Comparison of ENCODE assay signal across 24 cellular contexts in the genomic region with DNA sequence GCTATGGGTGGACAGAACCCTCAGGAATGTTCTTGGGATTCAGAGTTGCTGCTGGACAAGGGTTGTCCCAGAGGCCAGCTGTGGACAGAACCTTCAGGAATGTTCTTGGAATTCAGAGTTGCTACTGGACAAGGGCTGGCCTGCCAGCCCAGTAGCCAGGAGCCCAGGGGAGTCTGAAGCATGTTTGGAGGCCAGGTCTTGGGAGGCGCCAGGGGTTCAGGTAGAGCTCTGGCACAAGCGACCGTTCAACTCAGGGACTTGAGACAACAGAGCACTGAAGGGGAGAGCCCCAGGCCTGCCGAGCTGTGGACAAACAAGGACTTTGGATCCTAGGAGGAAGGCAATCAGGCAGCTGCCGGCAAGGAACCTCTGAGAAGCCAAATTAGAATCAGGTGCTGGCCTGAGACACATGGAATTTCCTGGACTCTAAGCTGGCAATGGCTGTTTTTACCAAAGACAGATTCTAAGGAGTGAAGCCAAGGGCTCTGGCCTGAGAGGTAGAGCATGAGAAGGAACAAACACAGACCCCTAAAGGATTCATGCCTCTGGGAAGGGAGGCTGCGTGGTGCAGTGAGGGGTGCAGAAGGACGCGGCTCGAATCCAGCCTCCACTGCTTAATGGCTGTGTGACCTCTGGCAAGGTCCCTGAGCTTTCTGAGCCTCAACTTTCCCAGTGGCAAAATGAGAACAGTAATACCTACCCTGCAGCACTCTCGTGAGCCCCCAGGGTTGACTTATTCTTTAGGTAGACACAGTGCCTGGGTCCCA. TPM values are rescaled to one million over a fixed set of nuclear protein-coding genes. Genes with fewer than 3 reads are reported as not detected.
DNase-seq lines count a peak whose midpoint lies in the region; ATAC-seq, FAIRE-seq and TF ChIP-seq lines count a peak whose summit lies in the region.
"Had no signal": no experiment of that assay in that cellular context is flagged by ENCODE, and none has a peak within 500 bp of the region (broad histone marks: within the 10 kb centered on the region; RNA-seq: fewer than 3 reads in every experiment).

No MANE protein-coding gene starts in this region.

- DNase-seq in HepG2 (ENCODE audit: low spot score): no peak
- no peak for DNase-seq in right lobe of liver
- no peak for DNase-seq in heart right ventricle
- DNase-seq in mucosa of descending colon: peak in 2 of 3 donors; percentile 33 to 64
- DNase-seq in transverse colon: peak; percentile 17
- DNase-seq in GM13976 (ENCODE audit: low spot score): no peak
- no peak for DNase-seq in NCI-H524 (lab: John Stamatoyannopoulos, UW)
- no peak for DNase-seq in G401 (ENCODE audit: low spot score)
- DNase-seq: 8988T; CD4-positive, CD25-positive, alpha-beta regulatory T cell; COR-L47; DMS153; GM23248; HCEC 1CT; Kasumi-1; MG63; NCI-H1048; NCI-H1436; NCI-H1930; NCI-H69 had no signal

- no peak overlapping the region for H3K9ac ChIP-seq in HepG2 (ENCODE audit: insufficient read depth, low read depth, low read length)
- H3K9ac ChIP-seq: GM23248 had no signal

- no peaks in the 10 kb centered on the region for H3K36me3 ChIP-seq in HepG2 (replicated peaks in 1 of 2; ENCODE audit: control insufficient read depth in 1 of 2, insufficient read depth in 2 of 2, low read length in 2 of 2)
- H3K36me3 ChIP-seq in right lobe of liver: no peaks in the 10 kb centered on the region
- H3K36me3 ChIP-seq in heart right ventricle: peaks cover 0 to 63% (median 4%) of the 10 kb centered on the region in 9 donors
- H3K36me3 ChIP-seq in mucosa of descending colon (ENCODE audit: low read depth): no peaks in the 10 kb centered on the region
- no peaks in the 10 kb centered on the region for H3K36me3 ChIP-seq in transverse colon
- H3K36me3 ChIP-seq: MG63 had no signal

- no peak overlapping the region for H3K4me2 ChIP-seq in HepG2 (ENCODE audit: low read depth, low read length)

- intact Hi-C loops in HepG2 (cut with micrococcal nuclease; ENCODE audit: unreplicated experiment) (no loop called here), right lobe of liver (cut with DNase I) (no loop called here), heart right ventricle (cut with DNase I) (loop anchor here in 2 of 10 donors (10.0 kb wide), 2 partner anchors 49 to 109 kb away; a partner anchor contains a TSS), mucosa of descending colon (cut with DNase I, micrococcal nuclease) (no loop called here), transverse colon (cut with DNase I; ENCODE audit: low total_unique reads) (no loop called here)

- no peak for TF ChIP-seq EP300 in HepG2 (IDR thresholded peaks at IDR 0.05; ENCODE audit: low read depth in 2 of 2, low read length in 2 of 2)
- no peak for TF ChIP-seq EP300 in HepG2 (CRISPR knock-in tag; IDR thresholded peaks at IDR 0.05; ENCODE audit: borderline replicate concordance)
- TF ChIP-seq EP300 in transverse colon (IDR thresholded peaks at IDR 0.05; ENCODE audit: low read depth): no peak

- H3K27me3 ChIP-seq in HepG2 (ENCODE audit: control insufficient read depth in 1 of 2, insufficient read depth in 2 of 2, low read length in 2 of 2) (peaks cover 2 to 29% of the 10 kb centered on the region in 2 experiments), right lobe of liver (no peaks in the 10 kb centered on the region), heart right ventricle (peaks cover 0 to 17% (median 0%) of the 10 kb centered on the region in 7 donors), transverse colon (no peaks in the 10 kb centered on the region)
- H3K27me3 ChIP-seq: MG63 had no signal

- WGBS in HepG2 (ENCODE audit: low lambda C conversion rate): 37% methylated on average over 4 of the region's 10 CpGs
- WGBS in right lobe of liver (ENCODE audit: insufficient coverage, low coverage, low lambda C conversion rate, missing lambda C conversion rate): 73% methylated on average over 10 of the region's 10 CpGs
- WGBS in heart right ventricle, 2 donors: 79 to 82% methylated on average over 10 of the region's 10 CpGs
- WGBS in transverse colon (ENCODE audit: low coverage in 1 of 2), 2 donors: 75 to 100% methylated on average over 5 to 10 of the region's 10 CpGs

- H3K27ac ChIP-seq in HepG2 (ENCODE audit: extremely low read length, insufficient read depth, low read length) (no peak overlapping the region), right lobe of liver (no peak overlapping the region), heart right ventricle (peak overlapping the region in 6 of 10 donors; percentile 6 to 60 (median 28)), transverse colon (no peak overlapping the region)
- H3K27ac ChIP-seq: GM23248 had no signal

- TF ChIP-seq RAD21 in HepG2 (CRISPR knock-in tag; IDR thresholded peaks at IDR 0.05): no peak

- CTCF ChIA-PET in HepG2 (lab: Yijun Ruan, JAX; ENCODE audit: low intra/inter-chr PET ratio, low total read pairs): no interaction called here

- no TSS peak for BruUV-seq in HepG2 (replicated peaks; lab: Mats Ljungman, UMichigan)

- POLR2A ChIA-PET in HepG2 (lab: Yijun Ruan, JAX): no interaction called here

- FAIRE-seq in HepG2 (lab: Jason Lieb, UNC): no peak
- FAIRE-seq: GM12878 had no signal

- no peaks in the 10 kb centered on the region for H3K79me2 ChIP-seq in HepG2 (ENCODE audit: insufficient read depth, low read length)

- in situ Hi-C loops in HepG2 (cut with HindIII; ENCODE audit: extremely low pct_ligation_motif_present, low pct_unique_long_range_greater_than_20kb) (no loop called here), transverse colon (cut with MboI; ENCODE audit: low pct_ligation_motif_present in 1 of 4, low pct_unique_long_range_greater_than_20kb in 1 of 4, low sequenced_read_pairs in 3 of 4) (no loop called here), GM13976 (cut with MboI; ENCODE audit: low sequenced_read_pairs, unreplicated experiment) (no loop called here), G401 (cut with HindIII; ENCODE audit: low sequenced_read_pairs) (no loop called here)

- TF ChIP-seq CTCF in HepG2 (CRISPR knock-in tag; IDR thresholded peaks at IDR 0.05) (no peak), right lobe of liver (IDR thresholded peaks at IDR 0.05) (no peak), heart right ventricle (IDR thresholded peaks at IDR 0.05) (no peak), mucosa of descending colon (IDR thresholded peaks at IDR 0.05) (no peak), transverse colon (IDR thresholded peaks at IDR 0.05) (no peak), GM13976 (IDR thresholded peaks at IDR 0.05; ENCODE audit: borderline replicate concordance, control extremely low read depth, extremely low read depth, insufficient read depth, missing control alignments) (no peak)

- H3K4me1 ChIP-seq in HepG2 (ENCODE audit: insufficient read depth, low read length) (peaks cover 30% of the 10 kb centered on the region), right lobe of liver (no peaks in the 10 kb centered on the region), heart right ventricle (peaks cover 6 to 58% (median 15%) of the 10 kb centered on the region in 9 donors), mucosa of descending colon (ENCODE audit: low read depth) (no peaks in the 10 kb centered on the region), transverse colon (peaks cover 0 to 4% (median 0%) of the 10 kb centered on the region in 4 donors)

- no peaks in the 10 kb centered on the region for H4K20me1 ChIP-seq in HepG2 (ENCODE audit: insufficient read depth, low read length)

- H3K9me3 ChIP-seq in HepG2 (ENCODE audit: low read length) (peaks cover 6% of the 10 kb centered on the region; the same call in 1 of the 2 replicates), right lobe of liver (no peaks in the 10 kb centered on the region), heart right ventricle (no peaks in the 10 kb centered on the region), mucosa of descending colon (peaks cover 4% of the 10 kb centered on the region), transverse colon (no peaks in the 10 kb centered on the region)
- H3K9me3 ChIP-seq: MG63 had no signal

- ATAC-seq in HepG2: no peak
- no peak for ATAC-seq in right lobe of liver
- ATAC-seq in heart right ventricle: peak; percentile 3 to 77 (median 28)
- ATAC-seq in mucosa of descending colon: peak; percentile 91
- ATAC-seq: GM12878, Panc1 had no signal

- H3K4me3 ChIP-seq in HepG2 (replicated peaks in 1 of 3; ENCODE audit: insufficient read depth in 1 of 3, low read depth in 2 of 3, low read length in 3 of 3) (no peak overlapping the region), right lobe of liver (no peak overlapping the region), heart right ventricle (no peak overlapping the region), mucosa of descending colon (no peak overlapping the region), transverse colon (no peak overlapping the region)
- H3K4me3 ChIP-seq: GM12878, GM23248, MG63 had no signal

- TF ChIP-seq POLR2A in HepG2 (IDR thresholded peaks at IDR 0.05; ENCODE audit: insufficient read depth in 1 of 2, low read depth in 2 of 2, low read length in 2 of 2) (no peak), right lobe of liver (IDR thresholded peaks at IDR 0.05) (no peak), transverse colon (IDR thresholded peaks at IDR 0.05) (no peak)

- H2AFZ ChIP-seq in HepG2 (ENCODE audit: low read length): no peak overlapping the region
- H2AFZ ChIP-seq: GM23248 had no signal

RNA-seq across cellular contexts. Expression of a gene that starts 13.4 kb away (rescaled TPM):
- total RNA-seq in HepG2 (2016; rRNA removed; fragmentation: Illumina TruSeq; extraction: Trizol) (not detected in 2 replicates), right lobe of liver (1 to 10 TPM in 5 of 6 experiments, under 1 TPM in 1; 0.62 to 4.8 (median 3.2) TPM), heart right ventricle (10 to 100 TPM; 31.5 to 58.2 (median 49.3) TPM), mucosa of descending colon (10 to 100 TPM in 1 of 3 donors, under 1 TPM in 2; 0.78 to 16.2 (median 0.94) TPM), transverse colon (1 to 10 TPM in 2 of 4 donors, under 1 TPM in 1, not detected in 1; 0.60 to 3.1 (median 2.9) TPM)
- not detected in 2 replicates for total RNA-seq in HepG2 (2016; cell fraction: cytosol; rRNA removed; fragmentation: Illumina TruSeq; extraction: Trizol; ENCODE audit: low read depth)
- not detected in 2 replicates for total RNA-seq in HepG2 (2016; cell fraction: insoluble cytoplasmic fraction; rRNA removed; fragmentation: Illumina TruSeq; extraction: Trizol)
- not detected in 2 replicates for total RNA-seq in HepG2 (2016; cell fraction: membrane; rRNA removed; fragmentation: Illumina TruSeq; extraction: Trizol)
- not detected in 2 replicates for total RNA-seq in HepG2 (2016; cell fraction: nucleus; rRNA removed; fragmentation: Illumina TruSeq; extraction: Trizol)
- polyA plus RNA-seq in HepG2 (2011; rRNA removed) (not detected in 2 replicates), heart right ventricle (100 to 1,000 TPM in 1 of 2 donors, 10 to 100 TPM in 1; 44.5 to 133 TPM)
- 0.06 TPM in 1 of 2 replicates, not detected in the other for polyA plus RNA-seq in HepG2 (2011; cell fraction: cytosol; rRNA removed)
- not detected in 2 replicates for polyA plus RNA-seq in HepG2 (2011; cell fraction: nucleus; rRNA removed)
- polyA plus RNA-seq in HepG2 (2012): not detected in 2 replicates
- not detected in 2 replicates for polyA plus RNA-seq in HepG2 (2016; cell fraction: cytosol; fragmentation: Illumina TruSeq; extraction: Trizol; ENCODE audit: low read depth)
- not detected in 2 replicates for polyA plus RNA-seq in HepG2 (2016; cell fraction: insoluble cytoplasmic fraction; fragmentation: Illumina TruSeq; extraction: Trizol; ENCODE audit: low read depth)
- polyA plus RNA-seq in HepG2 (2016; cell fraction: membrane; fragmentation: Illumina TruSeq; extraction: Trizol; ENCODE audit: low read depth): not detected in 2 replicates
- polyA plus RNA-seq in HepG2 (2016; cell fraction: nucleus; fragmentation: Illumina TruSeq; extraction: Trizol; ENCODE audit: insufficient read depth, low read depth): not detected in 2 replicates
- not detected in 2 replicates for polyA minus RNA-seq in HepG2 (2011; rRNA and poly(A)+ RNA removed; ENCODE audit: low replicate concordance)
- polyA minus RNA-seq in HepG2 (2011; cell fraction: cytosol; rRNA and poly(A)+ RNA removed): not detected in 2 replicates
- not detected in 2 replicates for polyA minus RNA-seq in HepG2 (2011; cell fraction: nucleus; rRNA and poly(A)+ RNA removed)
- total RNA-seq in G401 (2014; rRNA removed; shearing (Covaris generic)): not detected in 2 replicates
- total RNA-seq: CD4-positive, CD25-positive, alpha-beta regulatory T cell; Daoy; GM23248 had no signal
- polyA plus RNA-seq: AG04450; CD4-positive, CD25-positive, alpha-beta regulatory T cell had no signal

RNA-seq across cellular contexts. Expression of a gene that starts 36.0 kb away (rescaled TPM):
- total RNA-seq in HepG2 (2016; rRNA removed; fragmentation: Illumina TruSeq; extraction: Trizol) (not detected in 2 replicates), right lobe of liver (under 1 TPM in 1 of 6 experiments, not detected in 5; 0.10 TPM), heart right ventricle (1 to 10 TPM in 1 of 10 donors, not detected in 9; 1.1 TPM), mucosa of descending colon (under 1 TPM in 1 of 3 donors, not detected in 2; 0.22 TPM), transverse colon (under 1 TPM in 1 of 4 donors, not detected in 3; 0.16 TPM)
- total RNA-seq in HepG2 (2016; cell fraction: cytosol; rRNA removed; fragmentation: Illumina TruSeq; extraction: Trizol; ENCODE audit: low read depth): not detected in 2 replicates
- total RNA-seq in HepG2 (2016; cell fraction: insoluble cytoplasmic fraction; rRNA removed; fragmentation: Illumina TruSeq; extraction: Trizol): not detected in 2 replicates
- not detected in 2 replicates for total RNA-seq in HepG2 (2016; cell fraction: membrane; rRNA removed; fragmentation: Illumina TruSeq; extraction: Trizol)
- total RNA-seq in HepG2 (2016; cell fraction: nucleus; rRNA removed; fragmentation: Illumina TruSeq; extraction: Trizol): not detected in 2 replicates
- polyA plus RNA-seq in HepG2 (2011; rRNA removed) (not detected in 2 replicates), heart right ventricle (not detected)
- not detected in 2 replicates for polyA plus RNA-seq in HepG2 (2011; cell fraction: cytosol; rRNA removed)
- polyA plus RNA-seq in HepG2 (2011; cell fraction: nucleus; rRNA removed): not detected in 2 replicates
- not detected in 2 replicates for polyA plus RNA-seq in HepG2 (2012)
- not detected in 2 replicates for polyA plus RNA-seq in HepG2 (2016; cell fraction: cytosol; fragmentation: Illumina TruSeq; extraction: Trizol; ENCODE audit: low read depth)
- not detected in 2 replicates for polyA plus RNA-seq in HepG2 (2016; cell fraction: insoluble cytoplasmic fraction; fragmentation: Illumina TruSeq; extraction: Trizol; ENCODE audit: low read depth)
- not detected in 2 replicates for polyA plus RNA-seq in HepG2 (2016; cell fraction: membrane; fragmentation: Illumina TruSeq; extraction: Trizol; ENCODE audit: low read depth)
- polyA plus RNA-seq in HepG2 (2016; cell fraction: nucleus; fragmentation: Illumina TruSeq; extraction: Trizol; ENCODE audit: insufficient read depth, low read depth): not detected in 2 replicates
- polyA minus RNA-seq in HepG2 (2011; rRNA and poly(A)+ RNA removed; ENCODE audit: low replicate concordance): not detected in 2 replicates
- not detected in 2 replicates for polyA minus RNA-seq in HepG2 (2011; cell fraction: cytosol; rRNA and poly(A)+ RNA removed)
- not detected in 2 replicates for polyA minus RNA-seq in HepG2 (2011; cell fraction: nucleus; rRNA and poly(A)+ RNA removed)
- total RNA-seq in G401 (2014; rRNA removed; shearing (Covaris generic)): not detected in 2 replicates
- total RNA-seq: CD4-positive, CD25-positive, alpha-beta regulatory T cell; Daoy; GM23248 had no signal
- polyA plus RNA-seq: AG04450; CD4-positive, CD25-positive, alpha-beta regulatory T cell; GM23248 had no signal

RNA-seq across cellular contexts. Expression of a gene that starts 55.8 kb away (rescaled TPM):
- not detected in 2 replicates for total RNA-seq in HepG2 (2016; rRNA removed; fragmentation: Illumina TruSeq; extraction: Trizol)
- not detected in 2 replicates for total RNA-seq in HepG2 (2016; cell fraction: cytosol; rRNA removed; fragmentation: Illumina TruSeq; extraction: Trizol; ENCODE audit: low read depth)
- total RNA-seq in HepG2 (2016; cell fraction: insoluble cytoplasmic fraction; rRNA removed; fragmentation: Illumina TruSeq; extraction: Trizol): not detected in 2 replicates
- total RNA-seq in HepG2 (2016; cell fraction: membrane; rRNA removed; fragmentation: Illumina TruSeq; extraction: Trizol): not detected in 2 replicates
- not detected in 2 replicates for total RNA-seq in HepG2 (2016; cell fraction: nucleus; rRNA removed; fragmentation: Illumina TruSeq; extraction: Trizol)
- not detected in 2 replicates for polyA plus RNA-seq in HepG2 (2011; rRNA removed)
- polyA plus RNA-seq in HepG2 (2011; cell fraction: cytosol; rRNA removed): not detected in 2 replicates
- polyA plus RNA-seq in HepG2 (2011; cell fraction: nucleus; rRNA removed): 0.06 TPM in 1 of 2 replicates, not detected in the other
- polyA plus RNA-seq in HepG2 (2012): not detected in 2 replicates
- not detected in 2 replicates for polyA plus RNA-seq in HepG2 (2016; cell fraction: cytosol; fragmentation: Illumina TruSeq; extraction: Trizol; ENCODE audit: low read depth)
- polyA plus RNA-seq in HepG2 (2016; cell fraction: insoluble cytoplasmic fraction; fragmentation: Illumina TruSeq; extraction: Trizol; ENCODE audit: low read depth): not detected in 2 replicates
- not detected in 2 replicates for polyA plus RNA-seq in HepG2 (2016; cell fraction: membrane; fragmentation: Illumina TruSeq; extraction: Trizol; ENCODE audit: low read depth)
- not detected in 2 replicates for polyA plus RNA-seq in HepG2 (2016; cell fraction: nucleus; fragmentation: Illumina TruSeq; extraction: Trizol; ENCODE audit: insufficient read depth, low read depth)
- not detected in 2 replicates for polyA minus RNA-seq in HepG2 (2011; rRNA and poly(A)+ RNA removed; ENCODE audit: low replicate concordance)
- polyA minus RNA-seq in HepG2 (2011; cell fraction: cytosol; rRNA and poly(A)+ RNA removed): not detected in 2 replicates
- polyA minus RNA-seq in HepG2 (2011; cell fraction: nucleus; rRNA and poly(A)+ RNA removed): not detected in 2 replicates
- not detected for total RNA-seq in right lobe of liver
- total RNA-seq in heart right ventricle: not detected
- not detected for polyA plus RNA-seq in heart right ventricle
- total RNA-seq in mucosa of descending colon: under 1 TPM in 2 of 3 donors, not detected in 1; 0.12 to 0.80 TPM
- under 1 TPM in 1 of 4 donors, not detected in 3; 0.32 TPM for total RNA-seq in transverse colon
- total RNA-seq in G401 (2014; rRNA removed; shearing (Covaris generic)): not detected in 2 replicates
- total RNA-seq: CD4-positive, CD25-positive, alpha-beta regulatory T cell; Daoy; GM12878; GM23248 had no signal
- polyA plus RNA-seq: AG04450; CD4-positive, CD25-positive, alpha-beta regulatory T cell; GM23248 had no signal

Comparison
In these comparisons a context has a peak if more than half of its experiments do, and no peak if none do; other contexts are left out.
1. ATAC-seq: peak in heart right ventricle (8 of 8) and mucosa of descending colon (single experiment); none in HepG2 (single experiment) and right lobe of liver (0 of 4).
2. DNase-seq: peak in mucosa of descending colon (2 of 3) and transverse colon (single experiment); none in HepG2 (single experiment), right lobe of liver (0 of 3), heart right ventricle (0 of 2), GM13976 (single experiment), NCI-H524 (0 of 2) and G401 (single experiment).
3. H3K27ac ChIP-seq: peak in heart right ventricle (6 of 10); none in HepG2 (single experiment), right lobe of liver (0 of 3) and transverse colon (0 of 4).